Comparison of ENCODE assay signal across 18 cellular contexts in genomic region chr22:31088233-31088986, GRCh38. TPM values are rescaled to one million over a fixed set of nuclear protein-coding genes. Genes with fewer than 3 reads are reported as not detected.
DNase-seq lines count a peak whose midpoint lies in the region; ATAC-seq, FAIRE-seq and TF ChIP-seq lines count a peak whose summit lies in the region.
"Had no signal": no experiment of that assay in that cellular context is flagged by ENCODE, and none has a peak within 500 bp of the region (broad histone marks: within the 10 kb centered on the region; RNA-seq: fewer than 3 reads in every experiment).

No MANE protein-coding gene starts in this region.

- no peak for TF ChIP-seq EP300 in esophagus muscularis mucosa (IDR thresholded peaks at IDR 0.05)
- no peak for TF ChIP-seq EP300 in HepG2 (IDR thresholded peaks at IDR 0.05; ENCODE audit: low read depth in 2 of 2, low read length in 2 of 2)
- no peak for TF ChIP-seq EP300 in HepG2 (CRISPR knock-in tag; IDR thresholded peaks at IDR 0.05; ENCODE audit: borderline replicate concordance)

- 58% methylated on average over 22 of the region's 26 CpGs for WGBS in esophagus muscularis mucosa
- 96% methylated on average over 14 of the region's 26 CpGs for WGBS in HepG2 (ENCODE audit: low lambda C conversion rate)

- TF ChIP-seq CTCF in esophagus muscularis mucosa (IDR thresholded peaks at IDR 0.05) (no peak), HepG2 (CRISPR knock-in tag; IDR thresholded peaks at IDR 0.05) (no peak), GM10248 (IDR thresholded peaks at IDR 0.05; ENCODE audit: control extremely low read depth, extremely low read depth, low read depth, missing control alignments) (no peak)

- DNase-seq in Karpas-422: no peak
- no peak for DNase-seq in esophagus muscularis mucosa (ENCODE audit: extremely low spot score)
- DNase-seq in KBM-7: no peak
- DNase-seq in GM19240 (ENCODE audit: insufficient read length, low spot score): no peak
- no peak for DNase-seq in HepG2 (ENCODE audit: low spot score)
- no peak for DNase-seq in GM10248 (ENCODE audit: extremely low spot score)
- DNase-seq: activated CD4-positive, alpha-beta T cell treated with anti-CD3 and anti-CD28 coated beads for 1 hour; brain microvascular endothelial cell; NCI-H2029; NCI-H510A treated with DMSO at 0.1 percent for 48 hours had no signal

- H3K4me3 ChIP-seq in BLaER1 (no peak overlapping the region), Karpas-422 (ENCODE audit: low read length) (no peak overlapping the region; the same call in 1 of the 2 replicates), esophagus muscularis mucosa (peak overlapping the region; percentile 39 to 82 (median 54)), rectal smooth muscle tissue (ENCODE audit: low read length) (peak overlapping the region; percentile 65), HepG2 (replicated peaks in 1 of 3; ENCODE audit: insufficient read depth in 1 of 3, low read depth in 2 of 3, low read length in 3 of 3) (no peak overlapping the region)
- H3K4me3 ChIP-seq: SJSA1 had no signal

- H3K27me3 ChIP-seq in BLaER1 (no peaks in the 10 kb centered on the region), Karpas-422 (ENCODE audit: low read length) (no peaks in the 10 kb centered on the region), esophagus muscularis mucosa (no peaks in the 10 kb centered on the region), rectal smooth muscle tissue (ENCODE audit: control insufficient read depth, insufficient read depth, low read length) (no peaks in the 10 kb centered on the region), HepG2 (ENCODE audit: control insufficient read depth in 1 of 2, insufficient read depth in 2 of 2, low read length in 2 of 2) (no peaks in the 10 kb centered on the region)
- H3K27me3 ChIP-seq: brain microvascular endothelial cell, SJSA1 had no signal

- H4K20me1 ChIP-seq in BLaER1 (peaks cover 1% of the 10 kb centered on the region), Karpas-422 (ENCODE audit: insufficient read depth, low read depth, low read length) (no peaks in the 10 kb centered on the region), HepG2 (ENCODE audit: insufficient read depth, low read length) (no peaks in the 10 kb centered on the region)

- intact Hi-C loops in esophagus muscularis mucosa (cut with DNase I) (loop anchor here (2.0 kb wide), 1 partner anchor 18 kb away; the partner anchor contains the start of gene SELENOM), HepG2 (cut with micrococcal nuclease; ENCODE audit: unreplicated experiment) (no loop called here)

- no peak for ATAC-seq in HepG2
- ATAC-seq: natural killer cell treated with Interleukin-12 subunit alpha and Interleukin-12 subunit beta and Interleukin-15 and Interleukin-18, amount 100 ng/mL, for 72 hours had no signal

- H3K27ac ChIP-seq in BLaER1 (peak overlapping the region; percentile 58), Karpas-422 (ENCODE audit: low read length) (peak overlapping the region; percentile 71; the same call in 1 of the 2 replicates), esophagus muscularis mucosa (replicated peaks in 1 of 4) (peak overlapping the region; percentile 98 to 99 (median 99)), rectal smooth muscle tissue (ENCODE audit: low read depth, low read length) (peak overlapping the region; percentile 98), HepG2 (ENCODE audit: extremely low read length, insufficient read depth, low read length) (no peak overlapping the region)
- H3K27ac ChIP-seq: brain microvascular endothelial cell, SJSA1 had no signal

- BruUV-seq in HepG2 (replicated peaks; lab: Mats Ljungman, UMichigan): no TSS peak

- H3K9me3 ChIP-seq in BLaER1 (no peaks in the 10 kb centered on the region), Karpas-422 (ENCODE audit: low read length) (no peaks in the 10 kb centered on the region), esophagus muscularis mucosa (no peaks in the 10 kb centered on the region), HepG2 (ENCODE audit: low read length) (no peaks in the 10 kb centered on the region)
- H3K9me3 ChIP-seq: SJSA1 had no signal

- H3K4me1 ChIP-seq in BLaER1 (peaks cover 78% of the 10 kb centered on the region), Karpas-422 (ENCODE audit: low read length) (peaks cover 44% of the 10 kb centered on the region), esophagus muscularis mucosa (peaks cover 56 to 88% (median 75%) of the 10 kb centered on the region in 4 donors), rectal smooth muscle tissue (ENCODE audit: control insufficient read depth, insufficient read depth, low read length) (peaks cover 41% of the 10 kb centered on the region), HepG2 (ENCODE audit: insufficient read depth, low read length) (peaks cover 3% of the 10 kb centered on the region)

- in situ Hi-C loops in KBM-7 (cut with MboI; ENCODE audit: low pct_unique_long_range_greater_than_20kb, low sequenced_read_pairs) (no loop called here), HepG2 (cut with HindIII; ENCODE audit: extremely low pct_ligation_motif_present, low pct_unique_long_range_greater_than_20kb) (no loop called here)

- H3K79me2 ChIP-seq in Karpas-422 (ENCODE audit: low read length) (peaks cover 11% of the 10 kb centered on the region), HepG2 (ENCODE audit: insufficient read depth, low read length) (no peaks in the 10 kb centered on the region)

- CTCF ChIA-PET in HepG2 (lab: Yijun Ruan, JAX; ENCODE audit: low intra/inter-chr PET ratio, low total read pairs): interaction anchor here (0.6 to 3.5 kb wide), 3 partner anchors 60 to 143 kb away, joined by 3 to 32 read pairs (median 3); no protein-coding TSS in a partner anchor
- CTCF ChIA-PET in GM10248 (lab: Yijun Ruan, JAX): interaction anchor here (0.8 to 2.9 kb wide), 12 partner anchors 8 to 334 kb away, joined by 3 to 12 read pairs (median 4); partner anchors contain the start of gene SELENOM

- POLR2A ChIA-PET in HepG2 (lab: Yijun Ruan, JAX) (interaction anchor here (1.0 kb wide), 1 partner anchor 8 kb away, joined by 4 read pairs; no protein-coding TSS in a partner anchor), GM10248 (lab: Yijun Ruan, JAX) (no interaction called here)

- H2AFZ ChIP-seq in Karpas-422 (ENCODE audit: low read length): no peak overlapping the region
- no peak overlapping the region for H2AFZ ChIP-seq in HepG2 (ENCODE audit: low read length)

- H3K4me2 ChIP-seq in BLaER1 (peak overlapping the region; percentile 51), Karpas-422 (ENCODE audit: low read depth, low read length, poor library complexity, severe bottlenecking) (peak overlapping the region; percentile 51), HepG2 (ENCODE audit: low read depth, low read length) (no peak overlapping the region)

- TF ChIP-seq POLR2A in esophagus muscularis mucosa (IDR thresholded peaks at IDR 0.05; ENCODE audit: low read depth) (no peak), HepG2 (IDR thresholded peaks at IDR 0.05; ENCODE audit: insufficient read depth in 1 of 2, low read depth in 2 of 2, low read length in 2 of 2) (no peak)

- peak overlapping the region; percentile 54 for H3K9ac ChIP-seq in BLaER1
- H3K9ac ChIP-seq in Karpas-422 (ENCODE audit: low read length): 0 out of 2 replicates have a peak overlapping the region, but pooled peaks have one; percentile 29
- peak overlapping the region; percentile 51 for H3K9ac ChIP-seq in rectal smooth muscle tissue (ENCODE audit: low read length)
- no peak overlapping the region for H3K9ac ChIP-seq in HepG2 (ENCODE audit: insufficient read depth, low read depth, low read length)

- H3K36me3 ChIP-seq in BLaER1 (peaks cover 62% of the 10 kb centered on the region), Karpas-422 (ENCODE audit: insufficient read depth, low read length) (no peaks in the 10 kb centered on the region), esophagus muscularis mucosa (peaks cover 39 to 82% (median 66%) of the 10 kb centered on the region in 4 donors), rectal smooth muscle tissue (ENCODE audit: control insufficient read depth, insufficient read depth, low read length) (peaks cover 29% of the 10 kb centered on the region), HepG2 (replicated peaks in 1 of 2; ENCODE audit: control insufficient read depth in 1 of 2, insufficient read depth in 2 of 2, low read length in 2 of 2) (peaks cover 38 to 56% of the 10 kb centered on the region in 2 experiments)

- TF ChIP-seq RAD21 in HepG2 (CRISPR knock-in tag; IDR thresholded peaks at IDR 0.05): no peak

- H3K9me2 ChIP-seq in Karpas-422 (replicated peaks; ENCODE audit: insufficient read depth, low read length): no peaks in the 10 kb centered on the region

- no peak for FAIRE-seq in HepG2 (lab: Jason Lieb, UNC)

RNA-seq across cellular contexts. Expression of gene SMTN, which starts 7.3 kb away (rescaled TPM):
- total RNA-seq in Karpas-422 (2014; rRNA removed; shearing (Covaris generic); ENCODE audit: low replicate concordance): 23.5 and 27.9 TPM in 2 replicates
- total RNA-seq in esophagus muscularis mucosa (1,000 to 10,000 TPM; 1,154 to 1,495 (median 1,416) TPM), HepG2 (2016; rRNA removed; fragmentation: Illumina TruSeq; extraction: Trizol) (6.9 and 14.7 TPM in 2 replicates)
- 2.5 and 3.0 TPM in 2 replicates for total RNA-seq in HepG2 (2016; cell fraction: cytosol; rRNA removed; fragmentation: Illumina TruSeq; extraction: Trizol; ENCODE audit: low read depth)
- 5.5 and 15.8 TPM in 2 replicates for total RNA-seq in HepG2 (2016; cell fraction: insoluble cytoplasmic fraction; rRNA removed; fragmentation: Illumina TruSeq; extraction: Trizol)
- 7.5 and 8.5 TPM in 2 replicates for total RNA-seq in HepG2 (2016; cell fraction: membrane; rRNA removed; fragmentation: Illumina TruSeq; extraction: Trizol)
- 17.4 and 23.6 TPM in 2 replicates for total RNA-seq in HepG2 (2016; cell fraction: nucleus; rRNA removed; fragmentation: Illumina TruSeq; extraction: Trizol)
- 24.2 and 26.1 TPM in 2 replicates for polyA plus RNA-seq in HepG2 (2011; rRNA removed)
- polyA plus RNA-seq in HepG2 (2011; cell fraction: cytosol; rRNA removed): 10.8 and 14.8 TPM in 2 replicates
- 129 and 177 TPM in 2 replicates for polyA plus RNA-seq in HepG2 (2011; cell fraction: nucleus; rRNA removed)
- polyA plus RNA-seq in HepG2 (2012): 16.2 and 21.3 TPM in 2 replicates
- polyA plus RNA-seq in HepG2 (2016; cell fraction: cytosol; fragmentation: Illumina TruSeq; extraction: Trizol; ENCODE audit: low read depth): 2.3 and 3.6 TPM in 2 replicates
- polyA plus RNA-seq in HepG2 (2016; cell fraction: insoluble cytoplasmic fraction; fragmentation: Illumina TruSeq; extraction: Trizol; ENCODE audit: low read depth): 6.1 and 9.7 TPM in 2 replicates
- polyA plus RNA-seq in HepG2 (2016; cell fraction: membrane; fragmentation: Illumina TruSeq; extraction: Trizol; ENCODE audit: low read depth): 5.1 and 6.6 TPM in 2 replicates
- polyA plus RNA-seq in HepG2 (2016; cell fraction: nucleus; fragmentation: Illumina TruSeq; extraction: Trizol; ENCODE audit: insufficient read depth, low read depth): 48.9 and 50.6 TPM in 2 replicates
- polyA minus RNA-seq in HepG2 (2011; rRNA and poly(A)+ RNA removed; ENCODE audit: low replicate concordance): 5.1 and 18.8 TPM in 2 replicates
- 11.6 and 13.2 TPM in 2 replicates for polyA minus RNA-seq in HepG2 (2011; cell fraction: cytosol; rRNA and poly(A)+ RNA removed)
- 28.8 and 31.8 TPM in 2 replicates for polyA minus RNA-seq in HepG2 (2011; cell fraction: nucleus; rRNA and poly(A)+ RNA removed)

RNA-seq across cellular contexts. Expression of gene SELENOM, which starts 19.0 kb away (rescaled TPM):
- total RNA-seq in Karpas-422 (2014; rRNA removed; shearing (Covaris generic); ENCODE audit: low replicate concordance): 11.1 and 18.5 TPM in 2 replicates
- total RNA-seq in esophagus muscularis mucosa (1,000 to 10,000 TPM; 1,118 to 1,733 (median 1,416) TPM), HepG2 (2016; rRNA removed; fragmentation: Illumina TruSeq; extraction: Trizol) (2.4 and 4.1 TPM in 2 replicates)
- total RNA-seq in HepG2 (2016; cell fraction: cytosol; rRNA removed; fragmentation: Illumina TruSeq; extraction: Trizol; ENCODE audit: low read depth): 1.9 and 4.6 TPM in 2 replicates
- 1.6 and 3.5 TPM in 2 replicates for total RNA-seq in HepG2 (2016; cell fraction: insoluble cytoplasmic fraction; rRNA removed; fragmentation: Illumina TruSeq; extraction: Trizol)
- total RNA-seq in HepG2 (2016; cell fraction: membrane; rRNA removed; fragmentation: Illumina TruSeq; extraction: Trizol): 1.9 and 2.9 TPM in 2 replicates
- 1.5 and 2.6 TPM in 2 replicates for total RNA-seq in HepG2 (2016; cell fraction: nucleus; rRNA removed; fragmentation: Illumina TruSeq; extraction: Trizol)
- polyA plus RNA-seq in HepG2 (2011; rRNA removed): 4.3 and 5.5 TPM in 2 replicates
- 5.8 and 12.6 TPM in 2 replicates for polyA plus RNA-seq in HepG2 (2011; cell fraction: cytosol; rRNA removed)
- 5.9 and 7.6 TPM in 2 replicates for polyA plus RNA-seq in HepG2 (2011; cell fraction: nucleus; rRNA removed)
- polyA plus RNA-seq in HepG2 (2012): 2.5 and 2.9 TPM in 2 replicates
- polyA plus RNA-seq in HepG2 (2016; cell fraction: cytosol; fragmentation: Illumina TruSeq; extraction: Trizol; ENCODE audit: low read depth): 3.5 and 5.0 TPM in 2 replicates
- polyA plus RNA-seq in HepG2 (2016; cell fraction: insoluble cytoplasmic fraction; fragmentation: Illumina TruSeq; extraction: Trizol; ENCODE audit: low read depth): 2.3 and 2.8 TPM in 2 replicates
- 4.2 and 4.5 TPM in 2 replicates for polyA plus RNA-seq in HepG2 (2016; cell fraction: membrane; fragmentation: Illumina TruSeq; extraction: Trizol; ENCODE audit: low read depth)
- 3.5 and 5.2 TPM in 2 replicates for polyA plus RNA-seq in HepG2 (2016; cell fraction: nucleus; fragmentation: Illumina TruSeq; extraction: Trizol; ENCODE audit: insufficient read depth, low read depth)
- 1.4 and 4.9 TPM in 2 replicates for polyA minus RNA-seq in HepG2 (2011; rRNA and poly(A)+ RNA removed; ENCODE audit: low replicate concordance)
- polyA minus RNA-seq in HepG2 (2011; cell fraction: cytosol; rRNA and poly(A)+ RNA removed): 1.8 and 2.3 TPM in 2 replicates
- polyA minus RNA-seq in HepG2 (2011; cell fraction: nucleus; rRNA and poly(A)+ RNA removed): 1.5 and 2.4 TPM in 2 replicates

RNA-seq across cellular contexts. Expression of gene INPP5J, which starts 34.4 kb away (rescaled TPM):
- 14.4 and 18.3 TPM in 2 replicates for total RNA-seq in Karpas-422 (2014; rRNA removed; shearing (Covaris generic); ENCODE audit: low replicate concordance)
- total RNA-seq in esophagus muscularis mucosa: 1 to 10 TPM; 1.3 to 2.1 (median 1.8) TPM
- total RNA-seq in HepG2 (2016; rRNA removed; fragmentation: Illumina TruSeq; extraction: Trizol): 0.15 and 0.24 TPM in 2 replicates
- 0.09 TPM in 1 of 2 replicates, not detected in the other for total RNA-seq in HepG2 (2016; cell fraction: cytosol; rRNA removed; fragmentation: Illumina TruSeq; extraction: Trizol; ENCODE audit: low read depth)
- total RNA-seq in HepG2 (2016; cell fraction: insoluble cytoplasmic fraction; rRNA removed; fragmentation: Illumina TruSeq; extraction: Trizol): 0.42 and 0.45 TPM in 2 replicates
- 0.34 and 0.40 TPM in 2 replicates for total RNA-seq in HepG2 (2016; cell fraction: membrane; rRNA removed; fragmentation: Illumina TruSeq; extraction: Trizol)
- total RNA-seq in HepG2 (2016; cell fraction: nucleus; rRNA removed; fragmentation: Illumina TruSeq; extraction: Trizol): 0.47 TPM in 2 replicates
- 1.1 and 1.3 TPM in 2 replicates for polyA plus RNA-seq in HepG2 (2011; rRNA removed)
- polyA plus RNA-seq in HepG2 (2011; cell fraction: cytosol; rRNA removed): 0.41 and 0.62 TPM in 2 replicates
- 6.2 and 7.6 TPM in 2 replicates for polyA plus RNA-seq in HepG2 (2011; cell fraction: nucleus; rRNA removed)
- 0.30 and 1.7 TPM in 2 replicates for polyA plus RNA-seq in HepG2 (2012)
- 0.11 and 0.18 TPM in 2 replicates for polyA plus RNA-seq in HepG2 (2016; cell fraction: cytosol; fragmentation: Illumina TruSeq; extraction: Trizol; ENCODE audit: low read depth)
- polyA plus RNA-seq in HepG2 (2016; cell fraction: insoluble cytoplasmic fraction; fragmentation: Illumina TruSeq; extraction: Trizol; ENCODE audit: low read depth): 0.26 and 0.52 TPM in 2 replicates
- polyA plus RNA-seq in HepG2 (2016; cell fraction: membrane; fragmentation: Illumina TruSeq; extraction: Trizol; ENCODE audit: low read depth): 0.27 and 0.29 TPM in 2 replicates
- polyA plus RNA-seq in HepG2 (2016; cell fraction: nucleus; fragmentation: Illumina TruSeq; extraction: Trizol; ENCODE audit: insufficient read depth, low read depth): 1.9 and 3.2 TPM in 2 replicates
- 0.88 and 5.2 TPM in 2 replicates for polyA minus RNA-seq in HepG2 (2011; rRNA and poly(A)+ RNA removed; ENCODE audit: low replicate concordance)
- polyA minus RNA-seq in HepG2 (2011; cell fraction: cytosol; rRNA and poly(A)+ RNA removed): 0.35 and 0.49 TPM in 2 replicates
- 0.62 and 1.7 TPM in 2 replicates for polyA minus RNA-seq in HepG2 (2011; cell fraction: nucleus; rRNA and poly(A)+ RNA removed)
- polyA plus RNA-seq: immature natural killer cell had no signal

RNA-seq across cellular contexts. Expression of gene PLA2G3, which starts 51.9 kb away (rescaled TPM):
- total RNA-seq in Karpas-422 (2014; rRNA removed; shearing (Covaris generic); ENCODE audit: low replicate concordance): not detected in 2 replicates
- total RNA-seq in esophagus muscularis mucosa (not detected), HepG2 (2016; rRNA removed; fragmentation: Illumina TruSeq; extraction: Trizol) (0.11 and 0.42 TPM in 2 replicates)
- total RNA-seq in HepG2 (2016; cell fraction: cytosol; rRNA removed; fragmentation: Illumina TruSeq; extraction: Trizol; ENCODE audit: low read depth): 0.09 and 0.20 TPM in 2 replicates
- total RNA-seq in HepG2 (2016; cell fraction: insoluble cytoplasmic fraction; rRNA removed; fragmentation: Illumina TruSeq; extraction: Trizol): 0.09 and 0.32 TPM in 2 replicates
- 0.19 and 0.21 TPM in 2 replicates for total RNA-seq in HepG2 (2016; cell fraction: membrane; rRNA removed; fragmentation: Illumina TruSeq; extraction: Trizol)
- total RNA-seq in HepG2 (2016; cell fraction: nucleus; rRNA removed; fragmentation: Illumina TruSeq; extraction: Trizol): 0.25 and 0.34 TPM in 2 replicates
- polyA plus RNA-seq in HepG2 (2011; rRNA removed): 0.12 and 0.24 TPM in 2 replicates
- 0.17 TPM in 2 replicates for polyA plus RNA-seq in HepG2 (2011; cell fraction: cytosol; rRNA removed)
- 0.16 and 0.21 TPM in 2 replicates for polyA plus RNA-seq in HepG2 (2011; cell fraction: nucleus; rRNA removed)
- 0.15 and 0.37 TPM in 2 replicates for polyA plus RNA-seq in HepG2 (2012)
- polyA plus RNA-seq in HepG2 (2016; cell fraction: cytosol; fragmentation: Illumina TruSeq; extraction: Trizol; ENCODE audit: low read depth): 0.06 and 0.14 TPM in 2 replicates
- 0.08 and 0.14 TPM in 2 replicates for polyA plus RNA-seq in HepG2 (2016; cell fraction: insoluble cytoplasmic fraction; fragmentation: Illumina TruSeq; extraction: Trizol; ENCODE audit: low read depth)
- polyA plus RNA-seq in HepG2 (2016; cell fraction: membrane; fragmentation: Illumina TruSeq; extraction: Trizol; ENCODE audit: low read depth): 0.09 TPM in 1 of 2 replicates, not detected in the other
- 0.55 and 0.78 TPM in 2 replicates for polyA plus RNA-seq in HepG2 (2016; cell fraction: nucleus; fragmentation: Illumina TruSeq; extraction: Trizol; ENCODE audit: insufficient read depth, low read depth)
- polyA minus RNA-seq in HepG2 (2011; rRNA and poly(A)+ RNA removed; ENCODE audit: low replicate concordance): 0.30 and 0.40 TPM in 2 replicates
- not detected in 2 replicates for polyA minus RNA-seq in HepG2 (2011; cell fraction: cytosol; rRNA and poly(A)+ RNA removed)
- not detected in 2 replicates for polyA minus RNA-seq in HepG2 (2011; cell fraction: nucleus; rRNA and poly(A)+ RNA removed)
- total RNA-seq: activated CD8-positive, alpha-beta memory T cell treated with anti-CD3 and anti-CD28 coated beads for 36 hours; H4; natural killer cell treated with Interleukin-12 subunit alpha and Interleukin-12 subunit beta and Interleukin-15 and Interleukin-18, amount 100 ng/mL, for 72 hours; posterior vena cava; SJSA1 had no signal
- polyA plus RNA-seq: immature natural killer cell had no signal

Comparison
In these comparisons a context has a peak if more than half of its experiments do, and no peak if none do; other contexts are left out.
1. H3K4me3 ChIP-seq: peak in esophagus muscularis mucosa (4 of 4) and rectal smooth muscle tissue (single experiment); none in BLaER1 (single experiment), Karpas-422 (single experiment) and HepG2 (0 of 3).
2. RNA of gene SMTN, which starts 7.3 kb away (total RNA-seq): 1,154 to 1,495 TPM in esophagus muscularis mucosa; 23.5 to 27.9 TPM in Karpas-422 and 2.5 to 23.6 TPM in HepG2; every median in the first group is over 10 times any median in the second.
3. RNA of gene SELENOM, which starts 19.0 kb away (total RNA-seq): 1,118 to 1,733 TPM in esophagus muscularis mucosa; 11.1 to 18.5 TPM in Karpas-422 and 1.5 to 4.6 TPM in HepG2; every median in the first group is over 10 times any median in the second.